ENCODE assay signal across 15 cellular contexts in genomic region chr15:73326157-73326556, GRCh38. TPM values are rescaled to one million over a fixed set of nuclear protein-coding genes. Genes with fewer than 3 reads are reported as not detected.
"Had no signal": no experiment of that assay in that cellular context is flagged by ENCODE, and none has a peak within 500 bp of the region (broad histone marks: within the 10 kb centered on the region; RNA-seq: fewer than 3 reads in every experiment).

No MANE protein-coding gene starts in this region.

- H3K4me1 ChIP-seq: left lung, parathyroid adenoma, tibial nerve had no signal

- H3K36me3 ChIP-seq: left lung, tibial nerve had no signal

- H3K9me3 ChIP-seq: heart left ventricle, left lung had no signal

- DNase-seq: activated CD4-positive, alpha-beta memory T cell treated with anti-CD3 and anti-CD28 coated beads, Interleukin-2, amount 10 ng/mL, durations not matched to agents 7 days and 5 days; activated CD4-positive, alpha-beta T cell treated with anti-CD3 and anti-CD28 coated beads for 36 hours; activated T-cell treated with anti-CD3 and anti-CD28 coated beads, Interleukin-2, amount 50 U/mL, for 48 hours; caudate nucleus; effector CD4-positive, alpha-beta T cell; left lung; retina; small intestine; T-helper 9 cell had no signal

- ATAC-seq: activated CD4-positive, alpha-beta T cell treated with anti-CD3 and anti-CD28 coated beads for 36 hours; left lung had no signal

- H3K4me3 ChIP-seq: coronary artery, heart left ventricle, left lung, tibial nerve had no signal

- H3K27ac ChIP-seq: coronary artery, heart left ventricle, left lung, parathyroid adenoma, tibial nerve had no signal

RNA-seq across cellular contexts. Expression of gene HCN4, which starts 42.6 kb away (rescaled TPM):
- total RNA-seq: activated CD4-positive, alpha-beta memory T cell treated with anti-CD3 and anti-CD28 coated beads, Interleukin-2, amount 10 ng/mL, durations not matched to agents 7 days and 5 days; activated CD4-positive, alpha-beta T cell treated with anti-CD3 and anti-CD28 coated beads for 36 hours; fibroblast of lung; tibial nerve had no signal
- polyA plus RNA-seq: fibroblast of lung, keratinocyte had no signal
